In the genomic region with DNA sequence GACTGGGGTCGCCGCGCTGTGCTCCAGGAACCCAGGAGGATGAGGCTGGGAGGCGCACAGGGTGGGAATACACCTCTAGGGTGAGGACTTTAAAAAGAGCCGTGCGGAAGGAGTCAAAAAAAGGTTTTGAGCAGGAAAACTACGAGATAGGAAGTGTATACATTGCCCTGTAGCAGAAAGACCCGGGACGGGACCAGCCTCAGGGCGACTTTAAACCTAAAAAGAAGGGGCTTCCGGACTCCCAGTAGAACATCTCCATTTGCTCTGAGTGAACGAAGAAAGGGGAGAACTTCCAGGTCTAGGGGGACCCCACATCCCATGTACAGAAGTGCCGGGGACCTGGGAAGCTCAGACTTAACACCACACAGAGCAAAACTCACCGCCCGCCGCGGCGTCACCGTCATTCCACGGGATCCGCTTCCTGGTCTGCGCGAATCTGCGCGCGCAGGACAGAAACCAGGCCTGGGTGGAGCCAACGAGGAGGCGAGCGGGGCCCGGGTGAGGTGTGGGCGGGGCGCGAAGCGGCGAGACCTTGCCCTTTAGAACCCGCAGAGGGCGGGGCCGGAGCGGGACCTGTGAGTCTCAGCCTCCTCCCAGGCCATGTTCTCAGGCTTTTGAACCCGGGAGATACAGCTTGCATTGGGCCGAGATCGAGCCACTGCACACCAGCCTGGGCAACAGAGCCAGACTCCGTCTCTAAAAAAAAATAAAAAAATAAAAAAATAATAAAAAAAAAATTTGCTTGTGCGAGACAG, we compare ENCODE assay signal across 8 cellular contexts. TPM values are rescaled to one million over a fixed set of nuclear protein-coding genes. Genes with fewer than 3 reads are reported as not detected.
DNase-seq lines count a peak whose midpoint lies in the region; ATAC-seq lines count a peak whose summit lies in the region.
"Not testable (repeated sequence)": the region's sequence is repeated elsewhere in the genome, so short reads cannot be mapped to it uniquely, and the experiment has no call there.

Gene ZNF28, minus strand, starts transcription at position 428 of the 755 bp plus-strand sequence. CDS start 3,675 bp downstream, outside the sequence.

- H3K27ac ChIP-seq in skeletal muscle tissue (ENCODE audit: low read depth, low read length), result peak within 1 kb of the TSS; percentile 25

- not testable (repeated sequence) for H3K9me3 ChIP-seq in skeletal muscle tissue (ENCODE audit: control insufficient read depth in 3 of 3, low read length in 3 of 3)

- H3K4me3 Mint-ChIP-seq in central memory CD8-positive, alpha-beta T cell, result peak within 1 kb of the TSS; percentile 86

- not testable (repeated sequence) for H3K27me3 ChIP-seq in skeletal muscle tissue (ENCODE audit: control insufficient read depth in 3 of 3, insufficient read depth in 3 of 3, low read length in 3 of 3)

- not testable (repeated sequence) for H3K9me3 Mint-ChIP-seq in central memory CD8-positive, alpha-beta T cell

- H3K4me1 ChIP-seq in skeletal muscle tissue (ENCODE audit: control insufficient read depth in 3 of 3, insufficient read depth in 3 of 3, low read length in 3 of 3), result not testable (repeated sequence)

- peak within 1 kb of the TSS; percentile 94 for H3K27ac Mint-ChIP-seq in central memory CD8-positive, alpha-beta T cell (ENCODE audit: low read depth)

- not testable (repeated sequence) for H3K27me3 Mint-ChIP-seq in central memory CD8-positive, alpha-beta T cell

- peaks cover 22% of the 10 kb centered on the region for H3K36me3 Mint-ChIP-seq in central memory CD8-positive, alpha-beta T cell (ENCODE audit: insufficient read depth)

- H3K36me3 ChIP-seq in skeletal muscle tissue (ENCODE audit: control insufficient read depth in 3 of 3, insufficient read depth in 3 of 3, low read length in 3 of 3), result not testable (repeated sequence)

- H3K4me3 ChIP-seq in skeletal muscle tissue (ENCODE audit: low read length in 3 of 3), result peak within 1 kb of the TSS; percentile 65 to 77 (median 65)

- ATAC-seq in GM18867 (IDR thresholded peaks at IDR 0.05; ENCODE audit: unreplicated experiment) (peak; percentile 99), HG03064 (IDR thresholded peaks at IDR 0.05; ENCODE audit: low read depth, unreplicated experiment) (peak; percentile 96)
- peak; percentile 99 for ATAC-seq in central memory CD8-positive, alpha-beta T cell (replicated peaks; ENCODE audit: extremely low read depth, poor library complexity, severe bottlenecking)

- DNase-seq in 8988T, result peak; percentile 34
- peak; percentile 4 for DNase-seq in NCI-H2171 (lab: John Stamatoyannopoulos, UW)
- DNase-seq in activated CD4-positive, alpha-beta T cell treated with anti-CD3 and anti-CD28 coated beads for 24 hours (ENCODE audit: low read depth in 2 of 2), result peak; percentile 32 to 44
- DNase-seq in central memory CD8-positive, alpha-beta T cell (ENCODE audit: low spot score in 2 of 2), result peak; percentile 36 to 46
- DNase-seq in inferior parietal cortex (ENCODE audit: extremely low spot score), result peak; percentile 40

- peak within 1 kb of the TSS; percentile 57 to 68 (median 65) for H3K9ac ChIP-seq in skeletal muscle tissue (ENCODE audit: low read depth in 1 of 3, low read length in 3 of 3)

- peaks cover 25% of the 10 kb centered on the region for H3K4me1 Mint-ChIP-seq in central memory CD8-positive, alpha-beta T cell

RNA-seq across cellular contexts. Expression of gene ZNF28, which starts in this region (rescaled TPM):
- 3.1 TPM for total RNA-seq in skeletal muscle tissue

Comparison
In these comparisons a context has a peak if more than half of its experiments do, and no peak if none do; other contexts are left out.
1. Peak in every context shown above with its lines: DNase-seq, ATAC-seq, H3K4me3 ChIP-seq and H3K27ac ChIP-seq.